Comparison of ENCODE assay signal across 1 cellular context in genomic region chr12:53006810-53007742, GRCh38.
TF ChIP-seq lines count a peak whose summit lies in the region.

No MANE protein-coding gene starts in this region.

TF ChIP-seq in K562, 482 proteins besides CTCF, POLR2A, EP300 and RAD21 (continued from another document and continues in another):
- TF ChIP-seq ZBTB40 (IDR thresholded peaks at IDR 0.05) (no peak; the same call in 1 of the 2 replicates), ZBTB40 (CRISPR knock-in tag; IDR thresholded peaks at IDR 0.05) (no peak), PML (IDR thresholded peaks at IDR 0.05; ENCODE audit: low read length) (peak; percentile 69), TCF7L2 (IDR thresholded peaks at IDR 0.05; ENCODE audit: low read depth, low read length) (no peak), PHB (CRISPR knock-in tag; IDR thresholded peaks at IDR 0.05) (no peak), HDAC1 (IDR thresholded peaks at IDR 0.05) (peak in 1 of 2 experiments; percentile 97; a peak in 2 of 4 replicates), FOXP1 (CRISPR knock-in tag; IDR thresholded peaks at IDR 0.05) (peak; percentile 51; the same call in 1 of the 2 replicates), RBM22 (IDR thresholded peaks at IDR 0.05; ENCODE audit: low read depth, low read length, poor library complexity, severe bottlenecking) (no peak), CBX1 (IDR thresholded peaks at IDR 0.05; ENCODE audit: low read depth) (no peak), GABPB1 (CRISPR knock-in tag; IDR thresholded peaks at IDR 0.05) (peak; percentile 6; the same call in 1 of the 2 replicates), MNT (conservative IDR thresholded peaks at IDR 0.05) (peak; percentile 93 to 96), E2F3 (CRISPR knock-in tag; IDR thresholded peaks at IDR 0.05) (no peak), PHF8 (IDR thresholded peaks at IDR 0.05; ENCODE audit: borderline replicate concordance, low read length) (peak; percentile 29; the same call in 1 of the 2 replicates), MEIS2 (IDR thresholded peaks at IDR 0.05; ENCODE audit: partially characterized antibody) (peak; percentile 9), FOXJ2 (tag; IDR thresholded peaks at IDR 0.05) (no peak), BCL6 (CRISPR knock-in tag; IDR thresholded peaks at IDR 0.05) (no peak), RFX1 (IDR thresholded peaks at IDR 0.05) (no peak), BRCA1 (IDR thresholded peaks at IDR 0.05) (no peak), BRCA1 (CRISPR knock-in tag; IDR thresholded peaks at IDR 0.05) (no peak), SAFB (IDR thresholded peaks at IDR 0.05; ENCODE audit: borderline replicate concordance, low read depth, low read length) (no peak), L3MBTL2 (IDR thresholded peaks at IDR 0.05) (no peak), ZNF175 (CRISPR knock-in tag; IDR thresholded peaks at IDR 0.05; ENCODE audit: low read depth) (no peak), MYC (IDR thresholded peaks at IDR 0.05; ENCODE audit: low read depth, low read length) (peak; percentile 62), MYC (CRISPR knock-in tag; IDR thresholded peaks at IDR 0.05; ENCODE audit: borderline replicate concordance, low read depth) (no peak), ZFPM2 (CRISPR knock-in tag; IDR thresholded peaks at IDR 0.05) (no peak), ARID4B (CRISPR knock-in tag; IDR thresholded peaks at IDR 0.05) (peak; percentile 66), RFX7 (CRISPR knock-in tag; IDR thresholded peaks at IDR 0.05) (0 out of 2 replicates have a peak, but pooled peaks have one; percentile 51)
- TF ChIP-seq, protein P1, sequence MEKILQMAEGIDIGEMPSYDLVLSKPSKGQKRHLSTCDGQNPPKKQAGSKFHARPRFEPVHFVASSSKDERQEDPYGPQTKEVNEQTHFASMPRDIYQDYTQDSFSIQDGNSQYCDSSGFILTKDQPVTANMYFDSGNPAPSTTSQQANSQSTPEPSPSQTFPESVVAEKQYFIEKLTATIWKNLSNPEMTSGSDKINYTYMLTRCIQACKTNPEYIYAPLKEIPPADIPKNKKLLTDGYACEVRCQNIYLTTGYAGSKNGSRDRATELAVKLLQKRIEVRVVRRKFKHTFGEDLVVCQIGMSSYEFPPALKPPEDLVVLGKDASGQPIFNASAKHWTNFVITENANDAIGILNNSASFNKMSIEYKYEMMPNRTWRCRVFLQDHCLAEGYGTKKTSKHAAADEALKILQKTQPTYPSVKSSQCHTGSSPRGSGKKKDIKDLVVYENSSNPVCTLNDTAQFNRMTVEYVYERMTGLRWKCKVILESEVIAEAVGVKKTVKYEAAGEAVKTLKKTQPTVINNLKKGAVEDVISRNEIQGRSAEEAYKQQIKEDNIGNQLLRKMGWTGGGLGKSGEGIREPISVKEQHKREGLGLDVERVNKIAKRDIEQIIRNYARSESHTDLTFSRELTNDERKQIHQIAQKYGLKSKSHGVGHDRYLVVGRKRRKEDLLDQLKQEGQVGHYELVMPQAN (IDR thresholded peaks at IDR 0.05; ENCODE audit: borderline replicate concordance): peak; percentile 98
- TF ChIP-seq, protein P2, sequence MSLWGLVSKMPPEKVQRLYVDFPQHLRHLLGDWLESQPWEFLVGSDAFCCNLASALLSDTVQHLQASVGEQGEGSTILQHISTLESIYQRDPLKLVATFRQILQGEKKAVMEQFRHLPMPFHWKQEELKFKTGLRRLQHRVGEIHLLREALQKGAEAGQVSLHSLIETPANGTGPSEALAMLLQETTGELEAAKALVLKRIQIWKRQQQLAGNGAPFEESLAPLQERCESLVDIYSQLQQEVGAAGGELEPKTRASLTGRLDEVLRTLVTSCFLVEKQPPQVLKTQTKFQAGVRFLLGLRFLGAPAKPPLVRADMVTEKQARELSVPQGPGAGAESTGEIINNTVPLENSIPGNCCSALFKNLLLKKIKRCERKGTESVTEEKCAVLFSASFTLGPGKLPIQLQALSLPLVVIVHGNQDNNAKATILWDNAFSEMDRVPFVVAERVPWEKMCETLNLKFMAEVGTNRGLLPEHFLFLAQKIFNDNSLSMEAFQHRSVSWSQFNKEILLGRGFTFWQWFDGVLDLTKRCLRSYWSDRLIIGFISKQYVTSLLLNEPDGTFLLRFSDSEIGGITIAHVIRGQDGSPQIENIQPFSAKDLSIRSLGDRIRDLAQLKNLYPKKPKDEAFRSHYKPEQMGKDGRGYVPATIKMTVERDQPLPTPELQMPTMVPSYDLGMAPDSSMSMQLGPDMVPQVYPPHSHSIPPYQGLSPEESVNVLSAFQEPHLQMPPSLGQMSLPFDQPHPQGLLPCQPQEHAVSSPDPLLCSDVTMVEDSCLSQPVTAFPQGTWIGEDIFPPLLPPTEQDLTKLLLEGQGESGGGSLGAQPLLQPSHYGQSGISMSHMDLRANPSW (CRISPR knock-in tag; IDR thresholded peaks at IDR 0.05): no peak
- TF ChIP-seq, protein P3, sequence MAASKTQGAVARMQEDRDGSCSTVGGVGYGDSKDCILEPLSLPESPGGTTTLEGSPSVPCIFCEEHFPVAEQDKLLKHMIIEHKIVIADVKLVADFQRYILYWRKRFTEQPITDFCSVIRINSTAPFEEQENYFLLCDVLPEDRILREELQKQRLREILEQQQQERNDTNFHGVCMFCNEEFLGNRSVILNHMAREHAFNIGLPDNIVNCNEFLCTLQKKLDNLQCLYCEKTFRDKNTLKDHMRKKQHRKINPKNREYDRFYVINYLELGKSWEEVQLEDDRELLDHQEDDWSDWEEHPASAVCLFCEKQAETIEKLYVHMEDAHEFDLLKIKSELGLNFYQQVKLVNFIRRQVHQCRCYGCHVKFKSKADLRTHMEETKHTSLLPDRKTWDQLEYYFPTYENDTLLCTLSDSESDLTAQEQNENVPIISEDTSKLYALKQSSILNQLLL (CRISPR knock-in tag; IDR thresholded peaks at IDR 0.05; ENCODE audit: borderline replicate concordance): no peak
- TF ChIP-seq, protein P4, sequence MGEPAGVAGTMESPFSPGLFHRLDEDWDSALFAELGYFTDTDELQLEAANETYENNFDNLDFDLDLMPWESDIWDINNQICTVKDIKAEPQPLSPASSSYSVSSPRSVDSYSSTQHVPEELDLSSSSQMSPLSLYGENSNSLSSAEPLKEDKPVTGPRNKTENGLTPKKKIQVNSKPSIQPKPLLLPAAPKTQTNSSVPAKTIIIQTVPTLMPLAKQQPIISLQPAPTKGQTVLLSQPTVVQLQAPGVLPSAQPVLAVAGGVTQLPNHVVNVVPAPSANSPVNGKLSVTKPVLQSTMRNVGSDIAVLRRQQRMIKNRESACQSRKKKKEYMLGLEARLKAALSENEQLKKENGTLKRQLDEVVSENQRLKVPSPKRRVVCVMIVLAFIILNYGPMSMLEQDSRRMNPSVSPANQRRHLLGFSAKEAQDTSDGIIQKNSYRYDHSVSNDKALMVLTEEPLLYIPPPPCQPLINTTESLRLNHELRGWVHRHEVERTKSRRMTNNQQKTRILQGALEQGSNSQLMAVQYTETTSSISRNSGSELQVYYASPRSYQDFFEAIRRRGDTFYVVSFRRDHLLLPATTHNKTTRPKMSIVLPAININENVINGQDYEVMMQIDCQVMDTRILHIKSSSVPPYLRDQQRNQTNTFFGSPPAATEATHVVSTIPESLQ (CRISPR knock-in tag; IDR thresholded peaks at IDR 0.05): 0 out of 2 replicates have a peak, but pooled peaks have one; percentile 7
- TF ChIP-seq, protein P5, sequence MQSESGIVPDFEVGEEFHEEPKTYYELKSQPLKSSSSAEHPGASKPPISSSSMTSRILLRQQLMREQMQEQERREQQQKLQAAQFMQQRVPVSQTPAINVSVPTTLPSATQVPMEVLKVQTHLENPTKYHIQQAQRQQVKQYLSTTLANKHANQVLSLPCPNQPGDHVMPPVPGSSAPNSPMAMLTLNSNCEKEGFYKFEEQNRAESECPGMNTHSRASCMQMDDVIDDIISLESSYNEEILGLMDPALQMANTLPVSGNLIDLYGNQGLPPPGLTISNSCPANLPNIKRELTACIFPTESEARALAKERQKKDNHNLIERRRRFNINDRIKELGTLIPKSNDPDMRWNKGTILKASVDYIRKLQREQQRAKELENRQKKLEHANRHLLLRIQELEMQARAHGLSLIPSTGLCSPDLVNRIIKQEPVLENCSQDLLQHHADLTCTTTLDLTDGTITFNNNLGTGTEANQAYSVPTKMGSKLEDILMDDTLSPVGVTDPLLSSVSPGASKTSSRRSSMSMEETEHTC (IDR thresholded peaks at IDR 0.05): peak; percentile 16; the same call in 1 of the 2 replicates
